In genomic region chr6:129598244-129599187, GRCh38 we compare ENCODE assay signal across 8 cellular contexts.
DNase-seq lines count a peak whose midpoint lies in the region; ATAC-seq, FAIRE-seq and TF ChIP-seq lines count a peak whose summit lies in the region.

No MANE protein-coding gene starts in this region.

- ATAC-seq in GM23338 (peak; percentile 82), right lobe of liver (peak; percentile 73 to 88 (median 86))

- H3F3A ChIP-seq in GM23338 (replicated peaks; ENCODE audit: low read depth) (no peaks in the 10 kb centered on the region), PC-9 (ENCODE audit: insufficient read depth, low read depth) (no peaks in the 10 kb centered on the region)

- H4K20me1 ChIP-seq in GM23338 (replicated peaks; ENCODE audit: insufficient read depth): no peaks in the 10 kb centered on the region
- H4K20me1 ChIP-seq in PC-9 (ENCODE audit: insufficient read depth): no peaks in the 10 kb centered on the region

- H3K9me3 Mint-ChIP-seq in GM23338: no peaks in the 10 kb centered on the region

- H3K27me3 ChIP-seq in GM23338 (ENCODE audit: insufficient read depth) (no peaks in the 10 kb centered on the region), PC-9 (ENCODE audit: insufficient read depth, low read depth) (no peaks in the 10 kb centered on the region), colonic mucosa (no peaks in the 10 kb centered on the region), right lobe of liver (no peaks in the 10 kb centered on the region)

- H3K27ac Mint-ChIP-seq in GM23338: peak overlapping the region; percentile 43; the same call in 1 of the 2 replicates

- DNase-seq in DMS79 treated with DMSO at 0.1 percent for 48 hours (lab: John Stamatoyannopoulos, UW): peak; percentile 14
- no peak for DNase-seq in DMS79 (lab: John Stamatoyannopoulos, UW)
- DNase-seq in GM23338 (ENCODE audit: low spot score): peak; percentile 80
- peak; percentile 77 for DNase-seq in LHCN-M2 (ENCODE audit: low read depth)
- DNase-seq in PC-9: peak; percentile 5 to 63
- DNase-seq in colonic mucosa: no peak
- no peak for DNase-seq in right lobe of liver
- peak; percentile 65 for DNase-seq in urothelium cell line (ENCODE audit: low spot score)

- H3K36me3 Mint-ChIP-seq in GM23338 (ENCODE audit: low read depth): no peaks in the 10 kb centered on the region

- intact Hi-C loops in PC-9 (cut with micrococcal nuclease; ENCODE audit: unreplicated experiment) (loop anchor here (1.0 to 2.0 kb wide), 5 partner anchors 100 to 422 kb away; no protein-coding TSS in a partner anchor), colonic mucosa (cut with DNase I) (loop anchor here (1.0 to 10.0 kb wide), 2 partner anchors 129 to 346 kb away; no protein-coding TSS in a partner anchor), right lobe of liver (cut with DNase I) (no loop called here)

- 23% methylated on average over 6 of the region's 6 CpGs for WGBS in right lobe of liver (ENCODE audit: insufficient coverage, low coverage, low lambda C conversion rate, missing lambda C conversion rate)

- peak; percentile 91 to 94 for TF ChIP-seq CTCF in GM23338 (conservative IDR thresholded peaks at IDR 0.05; ENCODE audit: low read depth in 2 of 2)
- TF ChIP-seq CTCF in PC-9 (conservative IDR thresholded peaks at IDR 0.05): peak; percentile 96
- peak; percentile 81 for TF ChIP-seq CTCF in colonic mucosa (IDR thresholded peaks at IDR 0.05)
- TF ChIP-seq CTCF in right lobe of liver (IDR thresholded peaks at IDR 0.05): peak; percentile 81 to 93 (median 82)

- H3K4me2 ChIP-seq in GM23338 (no peak overlapping the region), PC-9 (no peak overlapping the region)

- H3K4me3 ChIP-seq in GM23338: no peak overlapping the region
- H3K4me3 ChIP-seq in PC-9: no peak overlapping the region
- no peak overlapping the region for H3K4me3 ChIP-seq in colonic mucosa
- no peak overlapping the region for H3K4me3 ChIP-seq in right lobe of liver

- POLR2A ChIA-PET in PC-9 (lab: Charles Lee; ENCODE audit: unreplicated experiment): interaction anchor here (0.7 kb wide), 1 partner anchor 424 kb away, joined by 7 read pairs; no protein-coding TSS in a partner anchor

- peak; percentile 55 for FAIRE-seq in urothelium cell line (lab: Jason Lieb, UNC)

- TF ChIP-seq POLR2A in right lobe of liver (IDR thresholded peaks at IDR 0.05): no peak

- CTCF ChIA-PET in PC-9 (lab: Charles Lee): interaction anchor here (0.6 to 2.0 kb wide), 5 partner anchors 44 to 696 kb away, joined by 3 to 7 read pairs (median 4); no protein-coding TSS in a partner anchor

- peaks cover 2% of the 10 kb centered on the region for H3K27me3 Mint-ChIP-seq in GM23338 (ENCODE audit: insufficient read depth, low read depth, poor library complexity)

- H2AFZ ChIP-seq in GM23338 (no peak overlapping the region), PC-9 (no peak overlapping the region)

- H3K9me3 ChIP-seq in PC-9 (ENCODE audit: insufficient read depth, low read depth) (no peaks in the 10 kb centered on the region), colonic mucosa (no peaks in the 10 kb centered on the region), right lobe of liver (no peaks in the 10 kb centered on the region)

- H3K4me1 ChIP-seq in GM23338 (ENCODE audit: insufficient read depth): peaks cover 10% of the 10 kb centered on the region; the same call in 1 of the 2 replicates
- H3K4me1 ChIP-seq in PC-9 (replicated peaks; ENCODE audit: insufficient read depth): no peaks in the 10 kb centered on the region
- H3K4me1 ChIP-seq in colonic mucosa: no peaks in the 10 kb centered on the region
- H3K4me1 ChIP-seq in right lobe of liver: peaks cover 0 to 37% (median 11%) of the 10 kb centered on the region in 4 donors

- H3K36me3 ChIP-seq in GM23338 (ENCODE audit: insufficient read depth) (no peaks in the 10 kb centered on the region), PC-9 (ENCODE audit: low read depth) (no peaks in the 10 kb centered on the region), colonic mucosa (no peaks in the 10 kb centered on the region), right lobe of liver (no peaks in the 10 kb centered on the region)

- H3K9me2 ChIP-seq in GM23338 (ENCODE audit: insufficient read depth) (no peaks in the 10 kb centered on the region), PC-9 (ENCODE audit: insufficient read depth) (no peaks in the 10 kb centered on the region)

- H3K27ac ChIP-seq in GM23338 (ENCODE audit: low read depth) (no peak overlapping the region), PC-9 (no peak overlapping the region), colonic mucosa (no peak overlapping the region), right lobe of liver (no peak overlapping the region)

- H3K79me2 ChIP-seq in GM23338 (replicated peaks; ENCODE audit: insufficient read depth): no peaks in the 10 kb centered on the region
- no peaks in the 10 kb centered on the region for H3K79me2 ChIP-seq in PC-9 (ENCODE audit: low read depth)

- no TSS peak for BruUV-seq in PC-9 (replicated peaks; lab: Mats Ljungman, UMichigan)

- no peak overlapping the region for H3K4me3 Mint-ChIP-seq in GM23338

- H3K4me1 Mint-ChIP-seq in GM23338: peaks cover 8% of the 10 kb centered on the region; the same call in 2 of the 3 replicates

- H3K9ac ChIP-seq in colonic mucosa (ENCODE audit: low read depth in 2 of 2, low read length in 2 of 2): no peak overlapping the region

TF ChIP-seq in GM23338, 12 proteins besides CTCF, POLR2A, EP300 and RAD21:
- TF ChIP-seq EZH2 (IDR thresholded peaks at IDR 0.05; ENCODE audit: low read depth, unreplicated experiment): no peak
- no peak for TF ChIP-seq JUNB (IDR thresholded peaks at IDR 0.05; ENCODE audit: unreplicated experiment)
- no peak for TF ChIP-seq NANOG (IDR thresholded peaks at IDR 0.05; ENCODE audit: borderline replicate concordance)
- no peak for TF ChIP-seq CREB1 (CRISPR knock-in tag; IDR thresholded peaks at IDR 0.05; ENCODE audit: low read depth)
- no peak for TF ChIP-seq EZH2phosphoT487 (IDR thresholded peaks at IDR 0.05; ENCODE audit: unreplicated experiment)
- no peak for TF ChIP-seq POLR2AphosphoS5 (IDR thresholded peaks at IDR 0.05; ENCODE audit: low read depth)
- TF ChIP-seq ZNF462 (CRISPR knock-in tag; IDR thresholded peaks at IDR 0.05): no peak
- no peak for TF ChIP-seq STAT1 (IDR thresholded peaks at IDR 0.05; ENCODE audit: unreplicated experiment)
TF ChIP-seq in GM23338: peak in this region for 0.

Comparison
In these comparisons a context has a peak if more than half of its experiments do, and no peak if none do; other contexts are left out.
1. DNase-seq: peak in DMS79 treated with DMSO at 0.1 percent for 48 hours (single experiment), GM23338 (single experiment), LHCN-M2 (single experiment), PC-9 (2 of 2) and urothelium cell line (single experiment); none in DMS79 (single experiment), colonic mucosa (single experiment) and right lobe of liver (0 of 3).
2. intact Hi-C loops: an anchor here in PC-9 (1.0 to 2.0 kb wide) and colonic mucosa (1.0 to 10.0 kb wide); none called in right lobe of liver.
3. Peak in every context shown above with its lines, with median percentiles within 50 percentile points of each other: CTCF ChIP-seq.